Comparison of ENCODE assay signal across 1 cellular context in genomic region chr1:15835741-15836510, GRCh38.
TF ChIP-seq lines count a peak whose summit lies in the region.

No MANE protein-coding gene starts in this region.

TF ChIP-seq in K562, 482 proteins besides CTCF, POLR2A, EP300 and RAD21 (continued from another document and continues in another):
- TF ChIP-seq STAT6 (CRISPR knock-in tag; IDR thresholded peaks at IDR 0.05) (peak; percentile 3), DEAF1 (CRISPR knock-in tag; IDR thresholded peaks at IDR 0.05) (no peak), MXI1 (IDR thresholded peaks at IDR 0.05; ENCODE audit: low read depth, low read length) (no peak), RBM22 (IDR thresholded peaks at IDR 0.05; ENCODE audit: low read depth, low read length, poor library complexity, severe bottlenecking) (peak; percentile 18), ZKSCAN3 (CRISPR knock-in tag; IDR thresholded peaks at IDR 0.05) (no peak), HNRNPH1 (optimal IDR thresholded peaks at IDR 0.05; ENCODE audit: low read depth, low read length) (no peak), SNRNP70 (optimal IDR thresholded peaks at IDR 0.05; ENCODE audit: low read depth, low read length) (no peak), ZNF3 (CRISPR knock-in tag; IDR thresholded peaks at IDR 0.05) (no peak), NKRF (IDR thresholded peaks at IDR 0.05; ENCODE audit: borderline replicate concordance) (no peak), BMI1 (IDR thresholded peaks at IDR 0.05; ENCODE audit: low read length) (no peak), ATF2 (CRISPR knock-in tag; IDR thresholded peaks at IDR 0.05) (no peak), HLTF (IDR thresholded peaks at IDR 0.05) (peak; percentile 13; the same call in 1 of the 2 replicates), MTA2 (IDR thresholded peaks at IDR 0.05; ENCODE audit: low read depth) (no peak), SRF (CRISPR knock-in tag; IDR thresholded peaks at IDR 0.05) (peak; percentile 61 to 62; a peak in 2 of 4 replicates), MITF (IDR thresholded peaks at IDR 0.05) (no peak), ZNF444 (CRISPR knock-in tag; IDR thresholded peaks at IDR 0.05) (peak; percentile 70; the same call in 1 of the 2 replicates), ZNF133 (CRISPR knock-in tag; IDR thresholded peaks at IDR 0.05) (no peak; the same call in 1 of the 2 replicates), YBX1 (IDR thresholded peaks at IDR 0.05) (no peak), CREBBP (IDR thresholded peaks at IDR 0.05; ENCODE audit: low read depth, low read length) (no peak), GATA2 (CRISPR knock-in tag; IDR thresholded peaks at IDR 0.05) (no peak), ZC3H8 (IDR thresholded peaks at IDR 0.05) (no peak), ZNF282 (CRISPR knock-in tag; IDR thresholded peaks at IDR 0.05) (no peak), POLR3G (IDR thresholded peaks at IDR 0.05; ENCODE audit: extremely low read depth, insufficient read length, insufficient replicate concordance) (no peak), ZNF77 (CRISPR knock-in tag; IDR thresholded peaks at IDR 0.05) (no peak), BCL6 (CRISPR knock-in tag; IDR thresholded peaks at IDR 0.05) (no peak), MECOM (CRISPR knock-in tag; IDR thresholded peaks at IDR 0.05) (no peak), HIVEP1 (CRISPR knock-in tag; IDR thresholded peaks at IDR 0.05) (peak; percentile 86; the same call in 1 of the 2 replicates), ZBED1 (IDR thresholded peaks at IDR 0.05) (no peak), ETV6 (IDR thresholded peaks at IDR 0.05; ENCODE audit: borderline replicate concordance in 1 of 2, low read depth in 2 of 2, low read length in 1 of 2) (no peak), ETV6 (CRISPR knock-in tag; IDR thresholded peaks at IDR 0.05; ENCODE audit: borderline replicate concordance) (no peak), TRIM28 (IDR thresholded peaks at IDR 0.05) (peak; percentile 55), NCOA2 (IDR thresholded peaks at IDR 0.05; ENCODE audit: partially characterized antibody in 2 of 2) (no peak), HMGN3 (IDR thresholded peaks at IDR 0.05; ENCODE audit: borderline replicate concordance, extremely low read depth, insufficient read length, low read depth, low read length) (peak; percentile 98), E2F4 (CRISPR knock-in tag; IDR thresholded peaks at IDR 0.05; ENCODE audit: low read depth) (peak; percentile 87), FOXO4 (CRISPR knock-in tag; IDR thresholded peaks at IDR 0.05) (no peak)
- TF ChIP-seq, protein P1, sequence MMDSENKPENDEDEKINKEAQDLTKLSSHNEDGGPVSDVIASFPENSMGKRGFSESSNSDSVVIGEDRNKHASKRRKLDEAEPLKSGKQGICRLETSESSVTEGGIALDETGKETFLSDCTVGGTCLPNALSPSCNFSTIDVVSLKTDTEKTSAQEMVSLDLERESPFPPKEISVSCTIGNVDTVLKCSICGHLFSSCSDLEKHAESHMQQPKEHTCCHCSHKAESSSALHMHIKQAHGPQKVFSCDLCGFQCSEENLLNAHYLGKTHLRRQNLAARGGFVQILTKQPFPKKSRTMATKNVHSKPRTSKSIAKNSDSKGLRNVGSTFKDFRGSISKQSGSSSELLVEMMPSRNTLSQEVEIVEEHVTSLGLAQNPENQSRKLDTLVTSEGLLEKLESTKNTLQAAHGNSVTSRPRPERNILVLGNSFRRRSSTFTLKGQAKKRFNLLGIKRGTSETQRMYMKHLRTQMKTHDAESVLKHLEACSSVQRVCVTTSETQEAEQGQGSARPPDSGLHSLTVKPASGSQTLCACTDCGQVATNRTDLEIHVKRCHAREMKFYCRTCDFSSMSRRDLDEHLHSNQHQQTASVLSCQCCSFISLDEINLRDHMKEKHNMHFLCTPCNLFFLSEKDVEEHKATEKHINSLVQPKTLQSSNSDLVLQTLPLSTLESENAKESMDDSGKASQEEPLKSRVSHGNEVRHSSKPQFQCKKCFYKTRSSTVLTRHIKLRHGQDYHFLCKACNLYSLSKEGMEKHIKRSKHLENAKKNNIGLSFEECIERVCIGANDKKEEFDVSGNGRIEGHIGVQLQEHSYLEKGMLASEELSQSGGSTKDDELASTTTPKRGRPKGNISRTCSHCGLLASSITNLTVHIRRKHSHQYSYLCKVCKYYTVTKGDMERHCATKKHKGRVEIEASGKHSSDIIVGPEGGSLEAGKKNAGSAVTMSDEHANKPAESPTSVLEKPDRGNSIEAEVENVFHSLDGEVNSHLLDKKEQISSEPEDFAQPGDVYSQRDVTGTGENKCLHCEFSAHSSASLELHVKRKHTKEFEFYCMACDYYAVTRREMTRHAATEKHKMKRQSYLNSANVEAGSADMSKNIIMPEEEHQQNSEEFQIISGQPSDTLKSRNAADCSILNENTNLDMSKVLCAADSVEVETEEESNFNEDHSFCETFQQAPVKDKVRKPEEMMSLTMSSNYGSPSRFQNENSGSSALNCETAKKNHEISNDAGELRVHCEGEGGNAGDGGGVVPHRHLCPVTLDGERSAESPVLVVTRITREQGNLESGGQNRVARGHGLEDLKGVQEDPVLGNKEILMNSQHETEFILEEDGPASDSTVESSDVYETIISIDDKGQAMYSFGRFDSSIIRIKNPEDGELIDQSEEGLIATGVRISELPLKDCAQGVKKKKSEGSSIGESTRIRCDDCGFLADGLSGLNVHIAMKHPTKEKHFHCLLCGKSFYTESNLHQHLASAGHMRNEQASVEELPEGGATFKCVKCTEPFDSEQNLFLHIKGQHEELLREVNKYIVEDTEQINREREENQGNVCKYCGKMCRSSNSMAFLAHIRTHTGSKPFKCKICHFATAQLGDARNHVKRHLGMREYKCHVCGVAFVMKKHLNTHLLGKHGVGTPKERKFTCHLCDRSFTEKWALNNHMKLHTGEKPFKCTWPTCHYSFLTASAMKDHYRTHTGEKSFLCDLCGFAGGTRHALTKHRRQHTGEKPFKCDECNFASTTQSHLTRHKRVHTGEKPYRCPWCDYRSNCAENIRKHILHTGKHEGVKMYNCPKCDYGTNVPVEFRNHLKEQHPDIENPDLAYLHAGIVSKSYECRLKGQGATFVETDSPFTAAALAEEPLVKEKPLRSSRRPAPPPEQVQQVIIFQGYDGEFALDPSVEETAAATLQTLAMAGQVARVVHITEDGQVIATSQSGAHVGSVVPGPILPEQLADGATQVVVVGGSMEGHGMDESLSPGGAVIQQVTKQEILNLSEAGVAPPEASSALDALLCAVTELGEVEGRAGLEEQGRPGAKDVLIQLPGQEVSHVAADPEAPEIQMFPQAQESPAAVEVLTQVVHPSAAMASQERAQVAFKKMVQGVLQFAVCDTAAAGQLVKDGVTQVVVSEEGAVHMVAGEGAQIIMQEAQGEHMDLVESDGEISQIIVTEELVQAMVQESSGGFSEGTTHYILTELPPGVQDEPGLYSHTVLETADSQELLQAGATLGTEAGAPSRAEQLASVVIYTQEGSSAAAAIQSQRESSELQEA (IDR thresholded peaks at IDR 0.05; ENCODE audit: low read depth), result peak; percentile 53; the same call in 1 of the 2 replicates
- TF ChIP-seq, protein P2, sequence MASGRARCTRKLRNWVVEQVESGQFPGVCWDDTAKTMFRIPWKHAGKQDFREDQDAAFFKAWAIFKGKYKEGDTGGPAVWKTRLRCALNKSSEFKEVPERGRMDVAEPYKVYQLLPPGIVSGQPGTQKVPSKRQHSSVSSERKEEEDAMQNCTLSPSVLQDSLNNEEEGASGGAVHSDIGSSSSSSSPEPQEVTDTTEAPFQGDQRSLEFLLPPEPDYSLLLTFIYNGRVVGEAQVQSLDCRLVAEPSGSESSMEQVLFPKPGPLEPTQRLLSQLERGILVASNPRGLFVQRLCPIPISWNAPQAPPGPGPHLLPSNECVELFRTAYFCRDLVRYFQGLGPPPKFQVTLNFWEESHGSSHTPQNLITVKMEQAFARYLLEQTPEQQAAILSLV (tag; IDR thresholded peaks at IDR 0.05), result no peak
